Comparison of ENCODE assay signal across 23 cellular contexts in genomic region chr14:58665773-58666500, GRCh38.
"Had no signal": no experiment of that assay in that cellular context is flagged by ENCODE, and none has a peak within 500 bp of the region (broad histone marks: within the 10 kb centered on the region; RNA-seq: fewer than 3 reads in every experiment).

No MANE protein-coding gene starts in this region.

- H3K4me3 Mint-ChIP-seq: activated CD4-positive, alpha-beta T cell treated with anti-CD3 and anti-CD28 coated beads, Interleukin-2, amount 10 ng/mL, durations not matched to agents 7 days and 5 days; activated naive CD4-positive, alpha-beta T cell treated with anti-CD3 and anti-CD28 coated beads for 36 hours; central memory CD8-positive, alpha-beta T cell; naive thymus-derived CD8-positive, alpha-beta T cell; neural progenitor cell; stimulated activated naive CD8-positive, alpha-beta T cell treated with anti-CD3 and anti-CD28 coated beads, Interleukin-15, Interleukin-2, amounts not matched to agents 100 ng/mL and 50 ng/mL, for 24 hours had no signal

- H3K4me2 ChIP-seq: neural progenitor cell had no signal

- ATAC-seq: foreskin keratinocyte; left lobe of liver; lower lobe of right lung; naive thymus-derived CD8-positive, alpha-beta T cell had no signal

- H3K27ac ChIP-seq: adrenal gland, ascending aorta, brain microvascular endothelial cell, foreskin keratinocyte, lower lobe of right lung, neural progenitor cell, spleen, tibial artery, uterus had no signal

- H3K36me3 ChIP-seq: adrenal gland, ascending aorta, brain microvascular endothelial cell, lower lobe of right lung, neural progenitor cell, spleen, tibial artery, uterus had no signal

- H3K4me1 Mint-ChIP-seq: central memory CD8-positive, alpha-beta T cell had no signal

- H3K27me3 ChIP-seq: adrenal gland, ascending aorta, brain microvascular endothelial cell, neural progenitor cell, spleen, tibial artery, uterus had no signal

- H3K9ac ChIP-seq: neural progenitor cell had no signal

- H3K9me3 Mint-ChIP-seq: activated CD4-positive, alpha-beta T cell treated with anti-CD3 and anti-CD28 coated beads, Interleukin-2, amount 10 ng/mL, durations not matched to agents 7 days and 5 days; activated naive CD4-positive, alpha-beta T cell treated with anti-CD3 and anti-CD28 coated beads for 36 hours; central memory CD8-positive, alpha-beta T cell; naive thymus-derived CD8-positive, alpha-beta T cell; neural progenitor cell; stimulated activated naive CD8-positive, alpha-beta T cell treated with anti-CD3 and anti-CD28 coated beads, Interleukin-15, Interleukin-2, amounts not matched to agents 100 ng/mL and 50 ng/mL, for 24 hours had no signal

- H3K36me3 Mint-ChIP-seq: naive thymus-derived CD8-positive, alpha-beta T cell; neural progenitor cell had no signal

- H3K27ac Mint-ChIP-seq: activated CD4-positive, alpha-beta T cell treated with anti-CD3 and anti-CD28 coated beads, Interleukin-2, amount 10 ng/mL, durations not matched to agents 7 days and 5 days; activated naive CD4-positive, alpha-beta T cell treated with anti-CD3 and anti-CD28 coated beads for 36 hours; naive thymus-derived CD8-positive, alpha-beta T cell; neural progenitor cell; progenitor cell of endocrine pancreas; stimulated activated naive CD8-positive, alpha-beta T cell treated with anti-CD3 and anti-CD28 coated beads, Interleukin-15, Interleukin-2, amounts not matched to agents 100 ng/mL and 50 ng/mL, for 24 hours had no signal

- H3K4me3 ChIP-seq: adrenal gland, ascending aorta, lower lobe of right lung, neural progenitor cell, spleen, tibial artery, uterus had no signal

- H3K27me3 Mint-ChIP-seq: activated CD4-positive, alpha-beta T cell treated with anti-CD3 and anti-CD28 coated beads, Interleukin-2, amount 10 ng/mL, durations not matched to agents 7 days and 5 days; progenitor cell of endocrine pancreas; stimulated activated naive CD8-positive, alpha-beta T cell treated with anti-CD3 and anti-CD28 coated beads, Interleukin-15, Interleukin-2, amounts not matched to agents 100 ng/mL and 50 ng/mL, for 24 hours had no signal

- DNase-seq: activated CD4-positive, alpha-beta T cell treated with anti-CD3 and anti-CD28 coated beads, Interleukin-2, amount 10 ng/mL, durations not matched to agents 7 days and 5 days; activated effector memory CD4-positive, alpha-beta T cell treated with Interleukin-2 at 50 U/mL for 16 hours; activated naive CD4-positive, alpha-beta T cell treated with anti-CD3 and anti-CD28 coated beads for 36 hours; activated T-cell treated with anti-CD3 and anti-CD28 coated beads, Interleukin-2, amount 50 U/mL, for 1 hour; adrenal gland; brain microvascular endothelial cell; effector memory CD4-positive, alpha-beta T cell; foreskin keratinocyte; kidney; lower lobe of right lung; naive thymus-derived CD8-positive, alpha-beta T cell; retina; spleen; stimulated activated CD4-positive, alpha-beta T cell treated with anti-CD3 and anti-CD28 coated beads, Interleukin-4, amount 100 ng/mL, for 24 hours; tibial artery; uterus had no signal

- FAIRE-seq: colon, kidney had no signal

- H3K4me1 ChIP-seq: adrenal gland, ascending aorta, foreskin keratinocyte, neural progenitor cell, uterus had no signal
